In the genomic region with DNA sequence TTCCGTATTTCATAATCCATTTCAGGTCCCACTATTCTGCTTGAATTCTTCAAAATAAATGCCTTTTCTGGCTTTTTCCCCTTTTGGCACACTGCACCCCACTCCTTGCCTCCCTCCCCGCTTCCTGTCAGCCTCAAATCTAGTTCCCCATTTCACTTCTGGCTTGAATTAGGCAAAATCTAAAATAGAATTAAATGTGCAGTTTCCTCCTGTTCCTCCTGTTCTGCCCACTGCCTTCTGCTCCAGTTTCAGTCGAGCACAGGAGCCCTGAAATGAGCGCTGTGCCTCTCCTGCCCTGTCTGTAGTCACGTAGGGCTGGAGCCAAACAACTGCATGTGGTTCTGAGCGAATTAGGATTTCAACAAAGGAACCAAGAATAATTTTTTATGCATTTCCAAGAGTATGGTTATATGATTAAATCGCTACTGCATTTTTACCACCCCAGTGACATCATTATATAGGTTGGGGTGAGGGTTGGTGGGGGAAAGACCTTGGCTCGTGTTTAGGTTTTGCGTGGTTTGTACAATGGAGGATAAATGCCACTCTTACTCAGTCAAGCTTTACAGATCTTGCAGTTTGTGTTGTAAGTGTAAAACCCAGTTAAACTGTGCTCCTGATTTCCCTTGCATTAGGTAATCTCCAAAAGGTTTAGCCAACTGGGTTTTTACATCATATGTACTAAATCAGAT, we compare ENCODE assay signal across 9 cellular contexts.
A peak's percentile ranks its signal among the peaks of the same experiment; 100 is the strongest.
DNase-seq lines count a peak whose midpoint lies in the region; ATAC-seq, FAIRE-seq and TF ChIP-seq lines count a peak whose summit lies in the region.
"Had no signal": no experiment of that assay in that cellular context is flagged by ENCODE, and none has a peak within 500 bp of the region (broad histone marks: within the 10 kb centered on the region; RNA-seq: fewer than 3 reads in every experiment).

No MANE protein-coding gene starts in this region.

- H3K9ac ChIP-seq in mesenchymal stem cell (ENCODE audit: low read length) (peak overlapping the region; percentile 15), endodermal cell (ENCODE audit: extremely low read depth, low read length, poor library complexity, severe bottlenecking) (no peak overlapping the region)

- H3K4me2 ChIP-seq in mesenchymal stem cell (ENCODE audit: low read length, poor library complexity, severe bottlenecking): no peak overlapping the region

- H3K23ac ChIP-seq in mesenchymal stem cell (ENCODE audit: low read length in 2 of 2): no peak overlapping the region

- POLR2A ChIA-PET in MCF 10A (lab: Yijun Ruan, JAX): no interaction called here

- peak overlapping the region; percentile 62 for H3K4me3 Mint-ChIP-seq in activated naive CD4-positive, alpha-beta T cell treated with anti-CD3 and anti-CD28 coated beads, Interleukin-2, amount 50 U/mL, for 24 hours
- peak overlapping the region; percentile 41 for H3K4me3 Mint-ChIP-seq in activated naive CD8-positive, alpha-beta T cell treated with anti-CD3 and anti-CD28 coated beads, Interleukin-2, amount 50 U/mL, for 24 hours
- no peak overlapping the region for H3K4me3 Mint-ChIP-seq in type B pancreatic cell
- H3K4me3 Mint-ChIP-seq in endodermal cell: no peak overlapping the region
- H3K4me3 Mint-ChIP-seq in MCF 10A (ENCODE audit: unreplicated experiment): no peak overlapping the region

- H3K9me3 Mint-ChIP-seq in activated naive CD4-positive, alpha-beta T cell treated with anti-CD3 and anti-CD28 coated beads, Interleukin-2, amount 50 U/mL, for 24 hours: no peaks in the 10 kb centered on the region
- H3K9me3 Mint-ChIP-seq in activated naive CD8-positive, alpha-beta T cell treated with anti-CD3 and anti-CD28 coated beads, Interleukin-2, amount 50 U/mL, for 24 hours: no peaks in the 10 kb centered on the region
- H3K9me3 Mint-ChIP-seq in type B pancreatic cell (peaks cover 5% of the 10 kb centered on the region), endodermal cell (peaks cover 2% of the 10 kb centered on the region), MCF 10A (ENCODE audit: unreplicated experiment) (no peaks in the 10 kb centered on the region)

- no peaks in the 10 kb centered on the region for H3K27me3 Mint-ChIP-seq in activated naive CD4-positive, alpha-beta T cell treated with anti-CD3 and anti-CD28 coated beads, Interleukin-2, amount 50 U/mL, for 24 hours
- no peaks in the 10 kb centered on the region for H3K27me3 Mint-ChIP-seq in activated naive CD8-positive, alpha-beta T cell treated with anti-CD3 and anti-CD28 coated beads, Interleukin-2, amount 50 U/mL, for 24 hours
- no peaks in the 10 kb centered on the region for H3K27me3 Mint-ChIP-seq in type B pancreatic cell
- H3K27me3 Mint-ChIP-seq in endodermal cell (ENCODE audit: insufficient read depth): no peaks in the 10 kb centered on the region
- H3K27me3 Mint-ChIP-seq in MCF 10A (ENCODE audit: insufficient read depth, unreplicated experiment): no peaks in the 10 kb centered on the region

- H4K8ac ChIP-seq in mesenchymal stem cell (ENCODE audit: low read length): no peak overlapping the region

- H3K27ac ChIP-seq in mesenchymal stem cell (ENCODE audit: low read length, poor library complexity, severe bottlenecking) (no peak overlapping the region), endodermal cell (ENCODE audit: low read depth, low read length) (no peak overlapping the region)
- H3K27ac ChIP-seq: epithelial cell of prostate had no signal

- ATAC-seq in activated naive CD8-positive, alpha-beta T cell treated with anti-CD3 and anti-CD28 coated beads, Interleukin-2, amount 50 U/mL, for 24 hours: peak; percentile 68

- 99% methylated on average over 5 of the region's 9 CpGs for WGBS in mesenchymal stem cell
- WGBS in endodermal cell (ENCODE audit: insufficient coverage in 1 of 2, insufficient read length in 1 of 2), 2 experiments: 94 to 95% methylated on average over 3 to 9 of the region's 9 CpGs

- H3K79me1 ChIP-seq in mesenchymal stem cell (replicated peaks; ENCODE audit: low read length, poor library complexity, severe bottlenecking): peaks cover 3% of the 10 kb centered on the region

- H3K4me1 ChIP-seq in mesenchymal stem cell (ENCODE audit: control insufficient read depth, insufficient read depth, low read depth, low read length): peaks cover 4% of the 10 kb centered on the region
- H3K4me1 ChIP-seq in endodermal cell (ENCODE audit: control insufficient read depth, insufficient read depth, low read length): no peaks in the 10 kb centered on the region

- no peak overlapping the region for H2BK15ac ChIP-seq in mesenchymal stem cell (ENCODE audit: low read depth, poor library complexity, severe bottlenecking)

- H3K27ac Mint-ChIP-seq in activated naive CD4-positive, alpha-beta T cell treated with anti-CD3 and anti-CD28 coated beads, Interleukin-2, amount 50 U/mL, for 24 hours: peak overlapping the region; percentile 89
- peak overlapping the region; percentile 82 for H3K27ac Mint-ChIP-seq in activated naive CD8-positive, alpha-beta T cell treated with anti-CD3 and anti-CD28 coated beads, Interleukin-2, amount 50 U/mL, for 24 hours
- H3K27ac Mint-ChIP-seq in type B pancreatic cell: peak overlapping the region; percentile 4
- no peak overlapping the region for H3K27ac Mint-ChIP-seq in endodermal cell
- H3K27ac Mint-ChIP-seq in MCF 10A (ENCODE audit: low read depth, unreplicated experiment): no peak overlapping the region

- H3K27me3 ChIP-seq in mesenchymal stem cell (ENCODE audit: control insufficient read depth in 1 of 2, insufficient read depth in 1 of 2, low read length in 2 of 2): no peaks in the 10 kb centered on the region
- H3K27me3 ChIP-seq in endodermal cell (ENCODE audit: control insufficient read depth, insufficient read depth, low read length, poor library complexity, severe bottlenecking): no peaks in the 10 kb centered on the region

- H2BK120ac ChIP-seq in mesenchymal stem cell (ENCODE audit: low read depth, low read length): no peak overlapping the region

- H4K91ac ChIP-seq in mesenchymal stem cell (ENCODE audit: low read length): no peak overlapping the region

- H2BK5ac ChIP-seq in mesenchymal stem cell (ENCODE audit: low read depth, low read length, poor library complexity, severe bottlenecking): no peak overlapping the region

- DNase-seq in activated naive CD4-positive, alpha-beta T cell (lab: John Stamatoyannopoulos, UW): no peak
- peak; percentile 28 for DNase-seq in activated naive CD8-positive, alpha-beta T cell treated with anti-CD3 and anti-CD28 coated beads, Interleukin-2, amount 50 U/mL, for 24 hours
- DNase-seq in mesenchymal stem cell (no peak), type B pancreatic cell (ENCODE audit: extremely low spot score, unreplicated experiment) (no peak), endodermal cell (no peak), MCF 10A (ENCODE audit: unreplicated experiment) (no peak), D721Med (ENCODE audit: insufficient read length, low spot score) (no peak)

- no TSS peak for BruUV-seq in MCF 10A (replicated peaks; lab: Mats Ljungman, UMichigan)

- H3K9me3 ChIP-seq in mesenchymal stem cell (ENCODE audit: control insufficient read depth, low read length) (no peaks in the 10 kb centered on the region), endodermal cell (ENCODE audit: control insufficient read depth, low read length) (no peaks in the 10 kb centered on the region)

- no peak for FAIRE-seq in D721Med (lab: Jason Lieb, UNC)

- TF ChIP-seq CTCF in type B pancreatic cell (conservative IDR thresholded peaks at IDR 0.05) (no peak), endodermal cell (conservative IDR thresholded peaks at IDR 0.05) (no peak), MCF 10A (IDR thresholded peaks at IDR 0.05; ENCODE audit: unreplicated experiment) (no peak), D721Med (IDR thresholded peaks at IDR 0.05; ENCODE audit: insufficient read depth, missing control alignments) (no peak)

- H3K4me1 Mint-ChIP-seq in activated naive CD4-positive, alpha-beta T cell treated with anti-CD3 and anti-CD28 coated beads, Interleukin-2, amount 50 U/mL, for 24 hours: peaks cover 63% of the 10 kb centered on the region
- peaks cover 73% of the 10 kb centered on the region for H3K4me1 Mint-ChIP-seq in activated naive CD8-positive, alpha-beta T cell treated with anti-CD3 and anti-CD28 coated beads, Interleukin-2, amount 50 U/mL, for 24 hours
- H3K4me1 Mint-ChIP-seq in type B pancreatic cell (ENCODE audit: unreplicated experiment) (peaks cover 24% of the 10 kb centered on the region), endodermal cell (no peaks in the 10 kb centered on the region), MCF 10A (ENCODE audit: insufficient read depth, unreplicated experiment) (no peaks in the 10 kb centered on the region)

- intact Hi-C loops in MCF 10A (cut with micrococcal nuclease): no loop called here

- H3K4me3 ChIP-seq in mesenchymal stem cell (ENCODE audit: insufficient read depth in 1 of 2, low read depth in 1 of 2, low read length in 2 of 2) (no peak overlapping the region), endodermal cell (ENCODE audit: low read length) (no peak overlapping the region)

- CTCF ChIA-PET in MCF 10A (lab: Yijun Ruan, JAX): no interaction called here

- H3K18ac ChIP-seq in mesenchymal stem cell (ENCODE audit: low read depth in 1 of 2, low read length in 2 of 2): no peak overlapping the region

- no peak overlapping the region for H2AK5ac ChIP-seq in mesenchymal stem cell (ENCODE audit: low read length, severe bottlenecking)

- peaks cover 20 to 73% of the 10 kb centered on the region in 2 experiments for H3K36me3 ChIP-seq in mesenchymal stem cell (ENCODE audit: control insufficient read depth in 1 of 2, insufficient read depth in 2 of 2, low read depth in 1 of 2, low read length in 2 of 2)
- peaks cover 45% of the 10 kb centered on the region for H3K36me3 ChIP-seq in endodermal cell (ENCODE audit: control insufficient read depth, insufficient read depth, low read length)

- no peak overlapping the region for H3K14ac ChIP-seq in mesenchymal stem cell (ENCODE audit: low read length in 2 of 2)

- H2BK12ac ChIP-seq in mesenchymal stem cell (ENCODE audit: low read length in 2 of 2): no peak overlapping the region

- H3K4ac ChIP-seq in mesenchymal stem cell (ENCODE audit: low read depth in 1 of 2, low read length in 2 of 2): no peak overlapping the region

- H3K36me3 Mint-ChIP-seq in activated naive CD4-positive, alpha-beta T cell treated with anti-CD3 and anti-CD28 coated beads, Interleukin-2, amount 50 U/mL, for 24 hours: peaks cover 37% of the 10 kb centered on the region
- peaks cover 60% of the 10 kb centered on the region for H3K36me3 Mint-ChIP-seq in activated naive CD8-positive, alpha-beta T cell treated with anti-CD3 and anti-CD28 coated beads, Interleukin-2, amount 50 U/mL, for 24 hours (ENCODE audit: low read depth)
- H3K36me3 Mint-ChIP-seq in type B pancreatic cell (peaks cover 53% of the 10 kb centered on the region), endodermal cell (ENCODE audit: low read depth) (peaks cover 49% of the 10 kb centered on the region), MCF 10A (ENCODE audit: insufficient read depth, unreplicated experiment) (peaks cover 64% of the 10 kb centered on the region)

- no peak overlapping the region for H2AFZ ChIP-seq in mesenchymal stem cell (ENCODE audit: low read depth, low read length)

Comparison
In these comparisons a context has a peak if more than half of its experiments do, and no peak if none do; other contexts are left out.
1. H3K27ac Mint-ChIP-seq: peak in activated naive CD4-positive, alpha-beta T cell treated with anti-CD3 and anti-CD28 coated beads, Interleukin-2, amount 50 U/mL, for 24 hours (single experiment), activated naive CD8-positive, alpha-beta T cell treated with anti-CD3 and anti-CD28 coated beads, Interleukin-2, amount 50 U/mL, for 24 hours (single experiment) and type B pancreatic cell (single experiment); none in endodermal cell (single experiment) and MCF 10A (single experiment).
2. H3K4me3 Mint-ChIP-seq: peak in activated naive CD4-positive, alpha-beta T cell treated with anti-CD3 and anti-CD28 coated beads, Interleukin-2, amount 50 U/mL, for 24 hours (single experiment) and activated naive CD8-positive, alpha-beta T cell treated with anti-CD3 and anti-CD28 coated beads, Interleukin-2, amount 50 U/mL, for 24 hours (single experiment); none in type B pancreatic cell (single experiment), endodermal cell (single experiment) and MCF 10A (single experiment).